8 cellular contexts compared by ENCODE assay signal in the genomic region with DNA sequence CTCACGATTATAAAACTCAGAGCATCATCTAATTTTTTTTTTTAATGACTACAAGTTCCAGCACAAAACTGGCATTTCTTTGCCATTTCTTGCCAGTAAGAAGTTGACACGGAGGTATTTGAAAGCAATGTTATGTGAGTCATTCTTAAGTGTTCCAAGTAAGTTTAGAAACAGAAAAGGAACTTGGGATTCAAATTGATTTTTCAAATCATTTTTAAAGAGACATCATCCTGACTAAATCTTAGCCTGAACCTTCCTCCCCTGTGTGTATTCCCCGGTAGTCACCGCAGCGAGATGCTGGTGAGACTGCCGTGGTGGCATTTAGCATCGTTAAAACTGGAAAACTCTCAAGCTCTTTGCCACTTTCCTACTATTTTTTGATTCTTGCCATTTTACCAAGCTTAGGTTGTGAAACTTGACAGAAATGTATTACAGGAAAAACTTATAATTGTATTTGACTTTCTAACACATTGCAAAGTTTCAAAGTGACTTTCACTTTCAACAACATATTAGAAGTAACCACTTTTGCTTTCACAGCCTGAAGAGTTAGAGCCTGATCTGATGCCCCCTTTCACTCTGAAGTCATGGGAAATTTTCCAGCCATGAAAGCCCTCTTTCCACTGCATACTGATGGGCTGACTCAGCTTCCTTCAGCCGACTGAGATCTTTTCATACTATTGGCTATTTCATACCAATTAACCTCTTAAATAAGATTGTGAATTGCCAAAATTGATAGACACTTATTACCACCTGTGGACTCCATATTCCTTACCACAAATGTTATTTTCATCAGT.
A peak's percentile ranks its signal among the peaks of the same experiment; 100 is the strongest.
DNase-seq lines count a peak whose midpoint lies in the region; ATAC-seq and TF ChIP-seq lines count a peak whose summit lies in the region.

No MANE protein-coding gene starts in this region.

- ATAC-seq in GM18520 (IDR thresholded peaks at IDR 0.05; ENCODE audit: unreplicated experiment) (peak; percentile 79), HG02870 (IDR thresholded peaks at IDR 0.05; ENCODE audit: unreplicated experiment) (peak; percentile 95), gastrocnemius medialis (peak; percentile 51 to 58)

- TF ChIP-seq POLR2A in gastrocnemius medialis (IDR thresholded peaks at IDR 0.05) = no peak

- no peak for TF ChIP-seq CTCF in gastrocnemius medialis (IDR thresholded peaks at IDR 0.05 in 4 of 5, conservative IDR thresholded peaks at IDR 0.05 in 1 of 5)

- H3K4me3 ChIP-seq in gastrocnemius medialis = peak overlapping the region in 3 of 4 donors; percentile 20 to 34 (median 24)

- no peaks in the 10 kb centered on the region for H3K27me3 ChIP-seq in gastrocnemius medialis

- peaks cover 3 to 5% of the 10 kb centered on the region in 2 donors for H3K4me1 ChIP-seq in gastrocnemius medialis

- H3K36me3 ChIP-seq in gastrocnemius medialis = peaks cover 0 to 11% of the 10 kb centered on the region in 2 donors

- DNase-seq in SW480 (ENCODE audit: low spot score) = peak; percentile 9
- DNase-seq in epithelial cell of prostate (ENCODE audit: low read depth, low spot score) = no peak
- no peak for DNase-seq in gastrocnemius medialis
- DNase-seq in NCI-H748 (lab: John Stamatoyannopoulos, UW; ENCODE audit: unreplicated experiment) = no peak
- DNase-seq in NCI-H2107 treated with DMSO at 0.1 percent for 48 hours (lab: John Stamatoyannopoulos, UW; ENCODE audit: unreplicated experiment) = no peak
- DNase-seq in GF-D8 (lab: John Stamatoyannopoulos, UW) = no peak

- intact Hi-C loops in gastrocnemius medialis (cut with DNase I; ENCODE audit: low total_unique reads) = loop anchor here (5.0 kb wide), 1 partner anchor 40 kb away; no protein-coding TSS in a partner anchor

- in situ Hi-C loops in gastrocnemius medialis (cut with MboI; ENCODE audit: low sequenced_read_pairs in 4 of 4) = no loop called here

- no peaks in the 10 kb centered on the region for H3K9me3 ChIP-seq in gastrocnemius medialis

- peak overlapping the region; percentile 68 for H3K27ac ChIP-seq in epithelial cell of prostate
- peak overlapping the region; percentile 41 to 62 (median 48) for H3K27ac ChIP-seq in gastrocnemius medialis
